ENCODE assay signal across 1 cellular context in the genomic region with DNA sequence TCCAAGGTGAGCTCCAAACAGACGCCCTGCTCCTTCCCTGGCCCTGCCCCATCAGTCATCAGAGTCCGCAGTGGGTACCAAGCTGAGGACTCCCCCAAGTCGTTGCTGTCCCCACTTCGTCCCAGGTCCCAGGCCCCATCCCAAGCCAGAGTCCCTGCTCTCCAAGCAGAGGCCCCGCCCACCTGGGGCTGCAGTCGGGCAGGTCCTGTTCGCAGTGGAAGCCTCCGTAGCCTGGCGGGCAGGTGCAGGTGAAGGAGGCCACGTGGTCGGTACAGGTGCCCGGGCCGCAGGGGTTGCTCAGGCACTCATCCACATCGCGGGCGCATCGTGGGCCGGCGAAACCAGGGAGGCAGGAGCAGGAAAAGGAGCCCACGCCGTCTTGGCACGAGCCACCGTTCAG.
TF ChIP-seq lines count a peak whose summit lies in the region.

No MANE protein-coding gene starts in this region.

TF ChIP-seq in HepG2, 621 proteins besides CTCF, POLR2A, EP300 and RAD21 (continued from another document and continues in another):
- TF ChIP-seq AFF4 (CRISPR knock-in tag; IDR thresholded peaks at IDR 0.05) (no peak), NFATC3 (CRISPR knock-in tag; IDR thresholded peaks at IDR 0.05) (no peak), ZKSCAN1 (IDR thresholded peaks at IDR 0.05; ENCODE audit: low read length) (no peak), RFXANK (CRISPR knock-in tag; IDR thresholded peaks at IDR 0.05) (no peak), FUBP1 (CRISPR knock-in tag; IDR thresholded peaks at IDR 0.05; ENCODE audit: borderline replicate concordance) (no peak), ZNF367 (CRISPR knock-in tag; IDR thresholded peaks at IDR 0.05; ENCODE audit: borderline replicate concordance) (no peak), FOSL2 (CRISPR knock-in tag; IDR thresholded peaks at IDR 0.05) (no peak), ZNF451 (CRISPR knock-in tag; IDR thresholded peaks at IDR 0.05) (no peak), ZNF773 (CRISPR knock-in tag; IDR thresholded peaks at IDR 0.05; ENCODE audit: borderline replicate concordance) (no peak), ZBTB38 (CRISPR knock-in tag; IDR thresholded peaks at IDR 0.05) (0 out of 2 replicates have a peak, but pooled peaks have one; percentile 9), GRHL1 (CRISPR knock-in tag; conservative IDR thresholded peaks at IDR 0.05) (no peak), ZNF576 (CRISPR knock-in tag; IDR thresholded peaks at IDR 0.05) (no peak), ZNF75D (CRISPR knock-in tag; IDR thresholded peaks at IDR 0.05; ENCODE audit: borderline replicate concordance) (no peak), ZNF383 (CRISPR knock-in tag; IDR thresholded peaks at IDR 0.05; ENCODE audit: borderline replicate concordance) (0 out of 2 replicates have a peak, but pooled peaks have one; percentile 30), SKI (IDR thresholded peaks at IDR 0.05; ENCODE audit: partially characterized antibody) (no peak), NRL (CRISPR knock-in tag; IDR thresholded peaks at IDR 0.05; ENCODE audit: borderline replicate concordance) (no peak), AKNA (CRISPR knock-in tag; IDR thresholded peaks at IDR 0.05; ENCODE audit: borderline replicate concordance) (no peak), ZNF589 (CRISPR knock-in tag; conservative IDR thresholded peaks at IDR 0.05) (no peak), MATR3 (CRISPR knock-in tag; IDR thresholded peaks at IDR 0.05) (no peak), ZNF232 (CRISPR knock-in tag; IDR thresholded peaks at IDR 0.05; ENCODE audit: borderline replicate concordance) (no peak), NCOA5 (CRISPR knock-in tag; IDR thresholded peaks at IDR 0.05) (no peak), ZNF484 (CRISPR knock-in tag; IDR thresholded peaks at IDR 0.05; ENCODE audit: borderline replicate concordance, low read depth) (no peak)
- TF ChIP-seq, protein P1, sequence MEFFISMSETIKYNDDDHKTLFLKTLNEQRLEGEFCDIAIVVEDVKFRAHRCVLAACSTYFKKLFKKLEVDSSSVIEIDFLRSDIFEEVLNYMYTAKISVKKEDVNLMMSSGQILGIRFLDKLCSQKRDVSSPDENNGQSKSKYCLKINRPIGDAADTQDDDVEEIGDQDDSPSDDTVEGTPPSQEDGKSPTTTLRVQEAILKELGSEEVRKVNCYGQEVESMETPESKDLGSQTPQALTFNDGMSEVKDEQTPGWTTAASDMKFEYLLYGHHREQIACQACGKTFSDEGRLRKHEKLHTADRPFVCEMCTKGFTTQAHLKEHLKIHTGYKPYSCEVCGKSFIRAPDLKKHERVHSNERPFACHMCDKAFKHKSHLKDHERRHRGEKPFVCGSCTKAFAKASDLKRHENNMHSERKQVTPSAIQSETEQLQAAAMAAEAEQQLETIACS (CRISPR knock-in tag; IDR thresholded peaks at IDR 0.05) = no peak
- TF ChIP-seq, protein P2, sequence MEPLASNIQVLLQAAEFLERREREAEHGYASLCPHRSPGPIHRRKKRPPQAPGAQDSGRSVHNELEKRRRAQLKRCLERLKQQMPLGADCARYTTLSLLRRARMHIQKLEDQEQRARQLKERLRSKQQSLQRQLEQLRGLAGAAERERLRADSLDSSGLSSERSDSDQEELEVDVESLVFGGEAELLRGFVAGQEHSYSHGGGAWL (CRISPR knock-in tag; IDR thresholded peaks at IDR 0.05) = no peak
- TF ChIP-seq, protein P3, sequence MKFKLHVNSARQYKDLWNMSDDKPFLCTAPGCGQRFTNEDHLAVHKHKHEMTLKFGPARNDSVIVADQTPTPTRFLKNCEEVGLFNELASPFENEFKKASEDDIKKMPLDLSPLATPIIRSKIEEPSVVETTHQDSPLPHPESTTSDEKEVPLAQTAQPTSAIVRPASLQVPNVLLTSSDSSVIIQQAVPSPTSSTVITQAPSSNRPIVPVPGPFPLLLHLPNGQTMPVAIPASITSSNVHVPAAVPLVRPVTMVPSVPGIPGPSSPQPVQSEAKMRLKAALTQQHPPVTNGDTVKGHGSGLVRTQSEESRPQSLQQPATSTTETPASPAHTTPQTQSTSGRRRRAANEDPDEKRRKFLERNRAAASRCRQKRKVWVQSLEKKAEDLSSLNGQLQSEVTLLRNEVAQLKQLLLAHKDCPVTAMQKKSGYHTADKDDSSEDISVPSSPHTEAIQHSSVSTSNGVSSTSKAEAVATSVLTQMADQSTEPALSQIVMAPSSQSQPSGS (CRISPR knock-in tag; IDR thresholded peaks at IDR 0.05) = no peak
- TF ChIP-seq, protein P4, sequence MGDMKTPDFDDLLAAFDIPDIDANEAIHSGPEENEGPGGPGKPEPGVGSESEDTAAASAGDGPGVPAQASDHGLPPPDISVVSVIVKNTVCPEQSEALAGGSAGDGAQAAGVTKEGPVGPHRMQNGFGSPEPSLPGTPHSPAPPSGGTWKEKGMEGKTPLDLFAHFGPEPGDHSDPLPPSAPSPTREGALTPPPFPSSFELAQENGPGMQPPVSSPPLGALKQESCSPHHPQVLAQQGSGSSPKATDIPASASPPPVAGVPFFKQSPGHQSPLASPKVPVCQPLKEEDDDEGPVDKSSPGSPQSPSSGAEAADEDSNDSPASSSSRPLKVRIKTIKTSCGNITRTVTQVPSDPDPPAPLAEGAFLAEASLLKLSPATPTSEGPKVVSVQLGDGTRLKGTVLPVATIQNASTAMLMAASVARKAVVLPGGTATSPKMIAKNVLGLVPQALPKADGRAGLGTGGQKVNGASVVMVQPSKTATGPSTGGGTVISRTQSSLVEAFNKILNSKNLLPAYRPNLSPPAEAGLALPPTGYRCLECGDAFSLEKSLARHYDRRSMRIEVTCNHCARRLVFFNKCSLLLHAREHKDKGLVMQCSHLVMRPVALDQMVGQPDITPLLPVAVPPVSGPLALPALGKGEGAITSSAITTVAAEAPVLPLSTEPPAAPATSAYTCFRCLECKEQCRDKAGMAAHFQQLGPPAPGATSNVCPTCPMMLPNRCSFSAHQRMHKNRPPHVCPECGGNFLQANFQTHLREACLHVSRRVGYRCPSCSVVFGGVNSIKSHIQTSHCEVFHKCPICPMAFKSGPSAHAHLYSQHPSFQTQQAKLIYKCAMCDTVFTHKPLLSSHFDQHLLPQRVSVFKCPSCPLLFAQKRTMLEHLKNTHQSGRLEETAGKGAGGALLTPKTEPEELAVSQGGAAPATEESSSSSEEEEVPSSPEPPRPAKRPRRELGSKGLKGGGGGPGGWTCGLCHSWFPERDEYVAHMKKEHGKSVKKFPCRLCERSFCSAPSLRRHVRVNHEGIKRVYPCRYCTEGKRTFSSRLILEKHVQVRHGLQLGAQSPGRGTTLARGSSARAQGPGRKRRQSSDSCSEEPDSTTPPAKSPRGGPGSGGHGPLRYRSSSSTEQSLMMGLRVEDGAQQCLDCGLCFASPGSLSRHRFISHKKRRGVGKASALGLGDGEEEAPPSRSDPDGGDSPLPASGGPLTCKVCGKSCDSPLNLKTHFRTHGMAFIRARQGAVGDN (CRISPR knock-in tag; IDR thresholded peaks at IDR 0.05) = peak; percentile 13; the same call in 1 of the 2 replicates
